Comparison of ENCODE assay signal across 18 cellular contexts in genomic region chr4:1948232-1948631, GRCh38.
DNase-seq lines count a peak whose midpoint lies in the region; ATAC-seq, FAIRE-seq and TF ChIP-seq lines count a peak whose summit lies in the region.
"Had no signal": no experiment of that assay in that cellular context is flagged by ENCODE, and none has a peak within 500 bp of the region (broad histone marks: within the 10 kb centered on the region; RNA-seq: fewer than 3 reads in every experiment).

No MANE protein-coding gene starts in this region.

- H3K27ac ChIP-seq in OCI-LY7 (ENCODE audit: low read depth, low read length, poor library complexity, severe bottlenecking): no peak overlapping the region
- H3K27ac ChIP-seq: GM23248 had no signal

- H3K4me1 Mint-ChIP-seq in WTC11: no peaks in the 10 kb centered on the region
- H3K4me1 Mint-ChIP-seq in immature natural killer cell: peaks cover 22 to 28% of the 10 kb centered on the region in 2 donors

- intact Hi-C loops in OCI-LY7 (cut with micrococcal nuclease; ENCODE audit: unreplicated experiment): no loop called here

- H3K4me3 Mint-ChIP-seq in WTC11 (no peak overlapping the region), immature natural killer cell (no peak overlapping the region)
- H3K4me3 Mint-ChIP-seq: CD8-positive, alpha-beta T cell had no signal

- H4K20me1 ChIP-seq in OCI-LY7 (ENCODE audit: insufficient read depth, low read length): no peaks in the 10 kb centered on the region

- CTCF ChIA-PET in WTC11 (lab: Charles Lee): no interaction called here
- CTCF ChIA-PET in OCI-LY7 (lab: Charles Lee; ENCODE audit: unreplicated experiment): interaction anchor here (0.6 kb wide), 1 partner anchor 153 kb away, joined by 4 read pairs; no protein-coding TSS in a partner anchor

- peak; percentile 40 for FAIRE-seq in bronchial epithelial cell (lab: Jason Lieb, UNC)
- FAIRE-seq: G401.6, GM19239, H1 had no signal

- H3K27ac Mint-ChIP-seq in WTC11: peak overlapping the region; percentile 41; the same call in 1 of the 2 replicates
- peak overlapping the region in 4 of 6 donors; percentile 63 to 91 (median 79) for H3K27ac Mint-ChIP-seq in immature natural killer cell
- H3K27ac Mint-ChIP-seq: CD8-positive, alpha-beta T cell had no signal

- POLR2A ChIA-PET in WTC11 (lab: Charles Lee): no interaction called here
- POLR2A ChIA-PET in OCI-LY7 (lab: Charles Lee): no interaction called here

- no peak for ATAC-seq in WTC11
- ATAC-seq in HG03135 (IDR thresholded peaks at IDR 0.05; ENCODE audit: unreplicated experiment): no peak
- ATAC-seq in HG03097 (IDR thresholded peaks at IDR 0.05; ENCODE audit: low FRiP score, unreplicated experiment): no peak
- no peak for ATAC-seq in HG02870 (IDR thresholded peaks at IDR 0.05; ENCODE audit: unreplicated experiment)

- H3K36me3 ChIP-seq in bronchial epithelial cell (ENCODE audit: control insufficient read depth, insufficient read depth, low read length): peaks cover 19% of the 10 kb centered on the region
- H3K36me3 ChIP-seq in OCI-LY7 (ENCODE audit: insufficient read depth, low read length): peaks cover 92% of the 10 kb centered on the region

- H3K4me3 ChIP-seq in bronchial epithelial cell (ENCODE audit: low read depth, low read length) (no peak overlapping the region), OCI-LY7 (ENCODE audit: low read depth, low read length, poor library complexity, severe bottlenecking) (no peak overlapping the region)
- H3K4me3 ChIP-seq: GM23248 had no signal

- H2AFZ ChIP-seq in OCI-LY7 (ENCODE audit: low read length): no peak overlapping the region
- H2AFZ ChIP-seq: GM23248 had no signal

- BruUV-seq in OCI-LY7 (replicated peaks; lab: Mats Ljungman, UMichigan): no TSS peak

- no peaks in the 10 kb centered on the region for H3K4me1 ChIP-seq in OCI-LY7 (ENCODE audit: insufficient read depth, low read length, poor library complexity, severe bottlenecking)
- H3K4me1 ChIP-seq: Caco-2 had no signal

- no peaks in the 10 kb centered on the region for H3K9me3 ChIP-seq in OCI-LY7 (ENCODE audit: low read length)
- H3K9me3 ChIP-seq: Caco-2 had no signal

- TF ChIP-seq CTCF in WTC11 (IDR thresholded peaks at IDR 0.05) (no peak), bronchial epithelial cell (IDR thresholded peaks at IDR 0.05; ENCODE audit: insufficient read depth, low read length, severe bottlenecking) (no peak), OCI-LY7 (conservative IDR thresholded peaks at IDR 0.05; ENCODE audit: low read length) (no peak)

- H3K36me3 Mint-ChIP-seq in WTC11 (peaks cover 19% of the 10 kb centered on the region), immature natural killer cell (peaks cover 0 to 5% (median 0%) of the 10 kb centered on the region in 3 donors)

- no peaks in the 10 kb centered on the region for H3K9me2 ChIP-seq in OCI-LY7 (ENCODE audit: insufficient read depth, low read length)

- H3K27me3 Mint-ChIP-seq in WTC11 (ENCODE audit: low read depth): no peaks in the 10 kb centered on the region
- H3K27me3 Mint-ChIP-seq in immature natural killer cell (ENCODE audit: low read depth in 3 of 3): no peaks in the 10 kb centered on the region

- H3K9me3 Mint-ChIP-seq in WTC11: no peaks in the 10 kb centered on the region
- H3K9me3 Mint-ChIP-seq in immature natural killer cell: no peaks in the 10 kb centered on the region
- H3K9me3 Mint-ChIP-seq: CD8-positive, alpha-beta T cell had no signal

- no peak overlapping the region for H3K4me2 ChIP-seq in OCI-LY7 (ENCODE audit: low read length)

- H3K79me2 ChIP-seq in OCI-LY7 (ENCODE audit: insufficient read depth, low read depth, low read length): no peaks in the 10 kb centered on the region

- no peaks in the 10 kb centered on the region for H3K27me3 ChIP-seq in bronchial epithelial cell (ENCODE audit: control insufficient read depth, insufficient read depth, low read length)

- DNase-seq in WTC11 (ENCODE audit: low spot score) (no peak), bronchial epithelial cell (ENCODE audit: low read depth) (no peak), immature natural killer cell (no peak), putamen (ENCODE audit: low spot score) (peak; percentile 25), OCI-LY7 (ENCODE audit: low spot score) (no peak)
- DNase-seq: C1 segment of cervical spinal cord; Caco-2; CD8-positive, alpha-beta T cell; DMS153; DND-41; GM23248; HCEC 1CT had no signal

TF ChIP-seq in WTC11, 78 proteins besides CTCF, POLR2A, EP300 and RAD21:
- TF ChIP-seq NR2C2 (CRISPR knock-in tag; IDR thresholded peaks at IDR 0.05) (no peak), SMAD3 (CRISPR knock-in tag; IDR thresholded peaks at IDR 0.05; ENCODE audit: borderline replicate concordance) (no peak), ZMAT4 (CRISPR knock-in tag; IDR thresholded peaks at IDR 0.05) (no peak), SOX15 (CRISPR knock-in tag; IDR thresholded peaks at IDR 0.05) (no peak), TCF7 (CRISPR knock-in tag; IDR thresholded peaks at IDR 0.05; ENCODE audit: low read depth) (no peak), ATF3 (CRISPR knock-in tag; conservative IDR thresholded peaks at IDR 0.05) (no peak), ZNF425 (CRISPR knock-in tag; conservative IDR thresholded peaks at IDR 0.05) (no peak), IRF2 (CRISPR knock-in tag; IDR thresholded peaks at IDR 0.05; ENCODE audit: borderline replicate concordance, low read depth) (no peak), ZNF671 (CRISPR knock-in tag; IDR thresholded peaks at IDR 0.05) (no peak)
- TF ChIP-seq, protein P1, sequence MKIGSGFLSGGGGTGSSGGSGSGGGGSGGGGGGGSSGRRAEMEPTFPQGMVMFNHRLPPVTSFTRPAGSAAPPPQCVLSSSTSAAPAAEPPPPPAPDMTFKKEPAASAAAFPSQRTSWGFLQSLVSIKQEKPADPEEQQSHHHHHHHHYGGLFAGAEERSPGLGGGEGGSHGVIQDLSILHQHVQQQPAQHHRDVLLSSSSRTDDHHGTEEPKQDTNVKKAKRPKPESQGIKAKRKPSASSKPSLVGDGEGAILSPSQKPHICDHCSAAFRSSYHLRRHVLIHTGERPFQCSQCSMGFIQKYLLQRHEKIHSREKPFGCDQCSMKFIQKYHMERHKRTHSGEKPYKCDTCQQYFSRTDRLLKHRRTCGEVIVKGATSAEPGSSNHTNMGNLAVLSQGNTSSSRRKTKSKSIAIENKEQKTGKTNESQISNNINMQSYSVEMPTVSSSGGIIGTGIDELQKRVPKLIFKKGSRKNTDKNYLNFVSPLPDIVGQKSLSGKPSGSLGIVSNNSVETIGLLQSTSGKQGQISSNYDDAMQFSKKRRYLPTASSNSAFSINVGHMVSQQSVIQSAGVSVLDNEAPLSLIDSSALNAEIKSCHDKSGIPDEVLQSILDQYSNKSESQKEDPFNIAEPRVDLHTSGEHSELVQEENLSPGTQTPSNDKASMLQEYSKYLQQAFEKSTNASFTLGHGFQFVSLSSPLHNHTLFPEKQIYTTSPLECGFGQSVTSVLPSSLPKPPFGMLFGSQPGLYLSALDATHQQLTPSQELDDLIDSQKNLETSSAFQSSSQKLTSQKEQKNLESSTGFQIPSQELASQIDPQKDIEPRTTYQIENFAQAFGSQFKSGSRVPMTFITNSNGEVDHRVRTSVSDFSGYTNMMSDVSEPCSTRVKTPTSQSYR (CRISPR knock-in tag; IDR thresholded peaks at IDR 0.05): no peak
- TF ChIP-seq, protein P2, sequence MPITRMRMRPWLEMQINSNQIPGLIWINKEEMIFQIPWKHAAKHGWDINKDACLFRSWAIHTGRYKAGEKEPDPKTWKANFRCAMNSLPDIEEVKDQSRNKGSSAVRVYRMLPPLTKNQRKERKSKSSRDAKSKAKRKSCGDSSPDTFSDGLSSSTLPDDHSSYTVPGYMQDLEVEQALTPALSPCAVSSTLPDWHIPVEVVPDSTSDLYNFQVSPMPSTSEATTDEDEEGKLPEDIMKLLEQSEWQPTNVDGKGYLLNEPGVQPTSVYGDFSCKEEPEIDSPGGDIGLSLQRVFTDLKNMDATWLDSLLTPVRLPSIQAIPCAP (CRISPR knock-in tag; IDR thresholded peaks at IDR 0.05): no peak
